10 cellular contexts compared by ENCODE assay signal in the genomic region with DNA sequence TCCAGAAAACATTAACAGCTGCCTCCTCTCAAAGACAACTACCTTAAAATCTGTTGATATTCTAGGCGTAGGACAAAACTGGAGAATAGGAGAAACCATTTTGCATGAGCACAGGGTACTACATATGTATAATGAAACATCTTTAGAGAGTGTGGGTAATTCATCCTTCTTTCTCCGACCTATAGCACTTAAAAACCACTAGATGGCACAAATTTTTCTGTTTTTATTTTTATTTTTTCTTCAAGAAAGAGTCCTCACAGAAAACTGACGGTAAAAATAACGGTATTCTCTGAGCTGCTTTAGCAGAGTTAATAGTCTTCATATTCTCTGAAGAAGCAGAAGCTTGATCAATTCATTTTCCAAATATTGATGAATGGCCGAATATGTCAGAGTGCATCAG. TPM values are rescaled to one million over a fixed set of nuclear protein-coding genes. Genes with fewer than 3 reads are reported as not detected.
DNase-seq lines count a peak whose midpoint lies in the region; ATAC-seq and TF ChIP-seq lines count a peak whose summit lies in the region.
"Had no signal": no experiment of that assay in that cellular context is flagged by ENCODE, and none has a peak within 500 bp of the region (broad histone marks: within the 10 kb centered on the region; RNA-seq: fewer than 3 reads in every experiment).

No MANE protein-coding gene starts in this region.

- H3K4me1 Mint-ChIP-seq in HFFc6 (ENCODE audit: low read depth): no peaks in the 10 kb centered on the region
- no peaks in the 10 kb centered on the region for H3K4me1 Mint-ChIP-seq in activated CD4-positive, alpha-beta T cell treated with anti-CD3 and anti-CD28 coated beads for 36 hours

- H3K4me3 ChIP-seq in left lung: no peak overlapping the region
- H3K4me3 ChIP-seq in sigmoid colon: no peak overlapping the region

- DNase-seq in ELR (ENCODE audit: low read depth): peak; percentile 25
- DNase-seq in HFFc6: no peak
- peak; percentile 30 for DNase-seq in SK-MEL-5 (ENCODE audit: low read depth, low spot score)
- no peak for DNase-seq in left lung
- no peak for DNase-seq in sigmoid colon
- DNase-seq in activated CD4-positive, alpha-beta T cell treated with anti-CD3 and anti-CD28 coated beads for 36 hours: no peak
- no peak for DNase-seq in activated naive CD4-positive, alpha-beta T cell treated with anti-CD3 and anti-CD28 coated beads, Interleukin-2, amount 50 U/mL, for 72 hours (ENCODE audit: low spot score in 2 of 2)
- DNase-seq in activated effector memory CD4-positive, alpha-beta T cell treated with anti-CD3 and anti-CD28 coated beads, Interleukin-2, amount 50 U/mL, for 16 hours: no peak
- DNase-seq: activated T-cell treated with anti-CD3 and anti-CD28 coated beads, Interleukin-2, amount 50 U/mL, for 1 hour; NCI-H2171 had no signal

- no peak overlapping the region for H3K27ac Mint-ChIP-seq in HFFc6
- H3K27ac Mint-ChIP-seq in activated CD4-positive, alpha-beta T cell treated with anti-CD3 and anti-CD28 coated beads for 36 hours: no peak overlapping the region
- H3K27ac Mint-ChIP-seq in activated naive CD4-positive, alpha-beta T cell treated with anti-CD3 and anti-CD28 coated beads, Interleukin-2, amount 50 U/mL, for 72 hours: no peak overlapping the region

- CTCF ChIA-PET in activated CD4-positive, alpha-beta T cell treated with anti-CD3 and anti-CD28 coated beads for 36 hours (lab: Charles Lee): interaction anchor here (0.7 to 1.4 kb wide), 5 partner anchors 16 to 1256 kb away, joined by 3 to 4 read pairs (median 3); no protein-coding TSS in a partner anchor

- no peak for TF ChIP-seq EP300 in sigmoid colon (IDR thresholded peaks at IDR 0.05)

- H3K4me1 ChIP-seq in left lung: no peaks in the 10 kb centered on the region
- no peaks in the 10 kb centered on the region for H3K4me1 ChIP-seq in sigmoid colon

- H3K4me3 Mint-ChIP-seq in HFFc6: no peak overlapping the region
- no peak overlapping the region for H3K4me3 Mint-ChIP-seq in activated CD4-positive, alpha-beta T cell treated with anti-CD3 and anti-CD28 coated beads for 36 hours

- intact Hi-C loops in left lung (cut with DNase I): no loop called here
- intact Hi-C loops in sigmoid colon (cut with DNase I): no loop called here
- intact Hi-C loops in activated CD4-positive, alpha-beta T cell treated with anti-CD3 and anti-CD28 coated beads for 36 hours (cut with DNase I, micrococcal nuclease): no loop called here

- no peaks in the 10 kb centered on the region for H3K36me3 ChIP-seq in left lung
- no peaks in the 10 kb centered on the region for H3K36me3 ChIP-seq in sigmoid colon

- ATAC-seq in left lung: peak; percentile 12
- ATAC-seq in activated CD4-positive, alpha-beta T cell treated with anti-CD3 and anti-CD28 coated beads for 36 hours: no peak
- no peak for ATAC-seq in activated naive CD4-positive, alpha-beta T cell treated with anti-CD3 and anti-CD28 coated beads, Interleukin-2, amount 50 U/mL, for 72 hours

- H3K27me3 Mint-ChIP-seq in HFFc6 (ENCODE audit: insufficient read depth): peaks cover 11% of the 10 kb centered on the region
- peaks cover 27% of the 10 kb centered on the region for H3K27me3 Mint-ChIP-seq in activated CD4-positive, alpha-beta T cell treated with anti-CD3 and anti-CD28 coated beads for 36 hours

- no peak for TF ChIP-seq POLR2A in sigmoid colon (IDR thresholded peaks at IDR 0.05)

- POLR2A ChIA-PET in activated CD4-positive, alpha-beta T cell treated with anti-CD3 and anti-CD28 coated beads for 36 hours (lab: Charles Lee): no interaction called here

- in situ Hi-C loops in SK-MEL-5 (cut with HindIII; ENCODE audit: low pct_unique_long_range_greater_than_20kb, low sequenced_read_pairs): no loop called here

- H3K36me3 Mint-ChIP-seq in HFFc6 (ENCODE audit: low read depth): no peaks in the 10 kb centered on the region
- no peaks in the 10 kb centered on the region for H3K36me3 Mint-ChIP-seq in activated CD4-positive, alpha-beta T cell treated with anti-CD3 and anti-CD28 coated beads for 36 hours (ENCODE audit: low read depth)
- H3K36me3 Mint-ChIP-seq in activated naive CD4-positive, alpha-beta T cell treated with anti-CD3 and anti-CD28 coated beads, Interleukin-2, amount 50 U/mL, for 72 hours: no peaks in the 10 kb centered on the region

- no peaks in the 10 kb centered on the region for H3K9me3 Mint-ChIP-seq in HFFc6
- H3K9me3 Mint-ChIP-seq in activated CD4-positive, alpha-beta T cell treated with anti-CD3 and anti-CD28 coated beads for 36 hours (ENCODE audit: low read depth): no peaks in the 10 kb centered on the region
- no peaks in the 10 kb centered on the region for H3K9me3 Mint-ChIP-seq in activated naive CD4-positive, alpha-beta T cell treated with anti-CD3 and anti-CD28 coated beads, Interleukin-2, amount 50 U/mL, for 72 hours

- TF ChIP-seq CTCF in HFFc6 (IDR thresholded peaks at IDR 0.05) (peak; percentile 72), left lung (IDR thresholded peaks at IDR 0.05) (peak in 1 of 2 donors; percentile 11), sigmoid colon (IDR thresholded peaks at IDR 0.05) (no peak)

- H3K27ac ChIP-seq in left lung (no peak overlapping the region), sigmoid colon (no peak overlapping the region)

- WGBS in sigmoid colon, 2 donors: 55 to 58% methylated on average over 5 of the region's 5 CpGs

- H3K27me3 ChIP-seq in left lung (no peaks in the 10 kb centered on the region), sigmoid colon (peaks cover 0 to 4% (median 0%) of the 10 kb centered on the region in 3 donors)

- H3K9me3 ChIP-seq in left lung: no peaks in the 10 kb centered on the region
- no peaks in the 10 kb centered on the region for H3K9me3 ChIP-seq in sigmoid colon

RNA-seq across cellular contexts. Expression of a gene that starts 14.6 kb away (rescaled TPM):
- total RNA-seq in HFFc6 (2021; fragmentation: NEBNext Ultra II Directional; extraction: Animal tissue kit (Norgen Biotek cat#: 25700)): not detected
- 0.26 and 0.56 TPM in 2 replicates for total RNA-seq in SK-MEL-5 (2014; rRNA removed; shearing (Covaris generic))
- 0.51 TPM in 1 of 2 replicates, not detected in the other for polyA plus RNA-seq in SK-MEL-5 (2015; cell fraction: cytosol; rRNA removed)
- not detected in 2 replicates for polyA plus RNA-seq in SK-MEL-5 (2015; cell fraction: nucleus; rRNA removed)
- total RNA-seq in left lung (under 1 TPM in 1 of 2 donors, not detected in 1; 0.31 TPM), sigmoid colon (not detected)
- polyA plus RNA-seq in sigmoid colon: 10 to 100 TPM in 2 of 3 donors, 1 to 10 TPM in 1; 6.5 to 80.5 (median 39.0) TPM
- not detected for total RNA-seq in activated CD4-positive, alpha-beta T cell treated with anti-CD3 and anti-CD28 coated beads for 36 hours
- not detected for total RNA-seq in activated naive CD4-positive, alpha-beta T cell treated with anti-CD3 and anti-CD28 coated beads, Interleukin-2, amount 50 U/mL, for 72 hours

Comparison
In these comparisons a context has a peak if more than half of its experiments do, and no peak if none do; other contexts are left out.
1. DNase-seq: peak in ELR (single experiment) and SK-MEL-5 (single experiment); none in HFFc6 (single experiment), left lung (0 of 2), sigmoid colon (single experiment), activated CD4-positive, alpha-beta T cell treated with anti-CD3 and anti-CD28 coated beads for 36 hours (single experiment), activated naive CD4-positive, alpha-beta T cell treated with anti-CD3 and anti-CD28 coated beads, Interleukin-2, amount 50 U/mL, for 72 hours (0 of 2) and activated effector memory CD4-positive, alpha-beta T cell treated with anti-CD3 and anti-CD28 coated beads, Interleukin-2, amount 50 U/mL, for 16 hours (single experiment).